Comparison of ENCODE assay signal across 11 cellular contexts in the genomic region with DNA sequence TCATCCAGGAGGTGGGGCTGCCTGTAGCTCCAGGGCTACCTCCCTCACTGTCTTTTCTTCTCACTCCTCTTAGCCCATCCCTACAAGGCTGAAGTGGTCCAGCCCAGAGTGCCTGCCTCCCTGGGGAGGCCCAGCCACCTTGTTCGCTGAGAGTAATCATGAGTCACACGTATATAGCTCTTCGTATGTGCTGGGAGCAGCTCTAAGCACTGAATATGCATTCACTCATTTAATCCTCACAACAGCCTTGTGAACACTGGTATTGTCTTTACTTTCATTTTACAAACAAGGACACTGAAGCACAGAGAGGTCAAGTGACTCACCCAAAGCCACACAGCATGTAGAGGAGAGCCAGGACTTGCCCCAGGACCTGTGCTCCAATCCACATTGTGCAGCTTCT. TPM values are rescaled to one million over a fixed set of nuclear protein-coding genes. Genes with fewer than 3 reads are reported as not detected.
DNase-seq lines count a peak whose midpoint lies in the region; ATAC-seq and TF ChIP-seq lines count a peak whose summit lies in the region.
"Had no signal": no experiment of that assay in that cellular context is flagged by ENCODE, and none has a peak within 500 bp of the region (broad histone marks: within the 10 kb centered on the region; RNA-seq: fewer than 3 reads in every experiment).

No MANE protein-coding gene starts in this region.

- H3F3A ChIP-seq in GM23338 (replicated peaks; ENCODE audit: low read depth) (peaks cover 7% of the 10 kb centered on the region; the same call in 1 of the 2 replicates), PC-9 (ENCODE audit: insufficient read depth, low read depth) (peaks cover 11% of the 10 kb centered on the region; the same call in 1 of the 2 replicates)

- H3K9me3 Mint-ChIP-seq in GM23338, result no peaks in the 10 kb centered on the region
- no peaks in the 10 kb centered on the region for H3K9me3 Mint-ChIP-seq in activated naive CD8-positive, alpha-beta T cell treated with anti-CD3 and anti-CD28 coated beads, Interleukin-2, amount 50 U/mL, for 24 hours

- peaks cover 64% of the 10 kb centered on the region for H3K4me1 Mint-ChIP-seq in GM23338
- peaks cover 70% of the 10 kb centered on the region for H3K4me1 Mint-ChIP-seq in activated naive CD8-positive, alpha-beta T cell treated with anti-CD3 and anti-CD28 coated beads, Interleukin-2, amount 50 U/mL, for 24 hours

- BruUV-seq in PC-9 (replicated peaks; lab: Mats Ljungman, UMichigan), result no TSS peak

- intact Hi-C loops in PC-9 (cut with micrococcal nuclease; ENCODE audit: unreplicated experiment), result no loop called here

- CTCF ChIA-PET in PC-9 (lab: Charles Lee), result no interaction called here

- H3K4me1 ChIP-seq in GM23338 (ENCODE audit: insufficient read depth) (peaks cover 55% of the 10 kb centered on the region), PC-9 (replicated peaks; ENCODE audit: insufficient read depth) (peaks cover 17% of the 10 kb centered on the region)

- no peak overlapping the region for H3K27ac Mint-ChIP-seq in GM23338
- H3K27ac Mint-ChIP-seq in activated naive CD8-positive, alpha-beta T cell treated with anti-CD3 and anti-CD28 coated beads, Interleukin-2, amount 50 U/mL, for 24 hours, result peak overlapping the region; percentile 89

- H4K20me1 ChIP-seq in GM23338 (replicated peaks; ENCODE audit: insufficient read depth) (no peaks in the 10 kb centered on the region), PC-9 (ENCODE audit: insufficient read depth) (no peaks in the 10 kb centered on the region)

- peak overlapping the region; percentile 83; the same call in 1 of the 2 replicates for H3K4me2 ChIP-seq in GM23338
- peak overlapping the region; percentile 5; the same call in 1 of the 2 replicates for H3K4me2 ChIP-seq in PC-9
- H3K4me2 ChIP-seq: KMS-11 had no signal

- H3K4me3 Mint-ChIP-seq in GM23338, result peak overlapping the region; percentile 4; the same call in 1 of the 3 replicates
- H3K4me3 Mint-ChIP-seq in activated naive CD8-positive, alpha-beta T cell treated with anti-CD3 and anti-CD28 coated beads, Interleukin-2, amount 50 U/mL, for 24 hours, result peak overlapping the region; percentile 72

- ATAC-seq in GM23338 (no peak), GM21737 (IDR thresholded peaks at IDR 0.05; ENCODE audit: unreplicated experiment) (no peak)
- ATAC-seq in activated naive CD8-positive, alpha-beta T cell treated with anti-CD3 and anti-CD28 coated beads, Interleukin-2, amount 50 U/mL, for 24 hours, result peak; percentile 80

- H3K79me2 ChIP-seq in GM23338 (replicated peaks; ENCODE audit: insufficient read depth), result no peaks in the 10 kb centered on the region
- no peaks in the 10 kb centered on the region for H3K79me2 ChIP-seq in PC-9 (ENCODE audit: low read depth)

- H3K9me2 ChIP-seq in GM23338 (ENCODE audit: insufficient read depth), result no peaks in the 10 kb centered on the region
- H3K9me2 ChIP-seq in PC-9 (ENCODE audit: insufficient read depth), result no peaks in the 10 kb centered on the region

- TF ChIP-seq CTCF in GM23338 (conservative IDR thresholded peaks at IDR 0.05; ENCODE audit: low read depth in 2 of 2), result no peak
- no peak for TF ChIP-seq CTCF in PC-9 (conservative IDR thresholded peaks at IDR 0.05)

- no peak overlapping the region for H3K4me3 ChIP-seq in GM23338
- no peak overlapping the region for H3K4me3 ChIP-seq in PC-9
- no peak overlapping the region for H3K4me3 ChIP-seq in skeletal muscle cell (ENCODE audit: low read depth, low read length)

- H3K27me3 Mint-ChIP-seq in GM23338 (ENCODE audit: insufficient read depth, low read depth, poor library complexity), result peaks cover 36% of the 10 kb centered on the region
- H3K27me3 Mint-ChIP-seq in activated naive CD8-positive, alpha-beta T cell treated with anti-CD3 and anti-CD28 coated beads, Interleukin-2, amount 50 U/mL, for 24 hours, result no peaks in the 10 kb centered on the region

- no peak overlapping the region for H3K27ac ChIP-seq in GM23338 (ENCODE audit: low read depth)
- H3K27ac ChIP-seq in PC-9, result no peak overlapping the region
- H3K27ac ChIP-seq: KMS-11 had no signal

- no peak for DNase-seq in GM23338 (ENCODE audit: low spot score)
- DNase-seq in PC-9, result no peak
- peak; percentile 56 for DNase-seq in activated naive CD8-positive, alpha-beta T cell treated with anti-CD3 and anti-CD28 coated beads, Interleukin-2, amount 50 U/mL, for 24 hours
- DNase-seq in skeletal muscle cell (ENCODE audit: low read depth), result peak; percentile 22
- no peak for DNase-seq in DMS153 treated with DMSO at 0.1 percent for 48 hours (lab: John Stamatoyannopoulos, UW; ENCODE audit: unreplicated experiment)
- DNase-seq in NCI-H526 (lab: John Stamatoyannopoulos, UW), result no peak
- no peak for DNase-seq in NCI-H510A treated with DMSO at 0.1 percent for 48 hours (lab: John Stamatoyannopoulos, UW)
- DNase-seq: cerebellar nuclear complex, kidney had no signal

- H3K27me3 ChIP-seq in GM23338 (ENCODE audit: insufficient read depth), result peaks cover 41% of the 10 kb centered on the region
- 0 out of 2 replicates have a peak, but pooled peaks cover 6% of the 10 kb centered on the region for H3K27me3 ChIP-seq in PC-9 (ENCODE audit: insufficient read depth, low read depth)

- H3K36me3 ChIP-seq in GM23338 (ENCODE audit: insufficient read depth), result no peaks in the 10 kb centered on the region; the same call in 1 of the 2 replicates
- no peaks in the 10 kb centered on the region for H3K36me3 ChIP-seq in PC-9 (ENCODE audit: low read depth)

- H2AFZ ChIP-seq in GM23338, result no peak overlapping the region
- H2AFZ ChIP-seq in PC-9, result no peak overlapping the region

- POLR2A ChIA-PET in PC-9 (lab: Charles Lee; ENCODE audit: unreplicated experiment), result interaction anchor here (0.6 to 0.7 kb wide), 2 partner anchors 191 to 508 kb away, joined by 3 to 4 read pairs; no protein-coding TSS in a partner anchor

- H3K36me3 Mint-ChIP-seq in GM23338 (ENCODE audit: low read depth), result no peaks in the 10 kb centered on the region
- H3K36me3 Mint-ChIP-seq in activated naive CD8-positive, alpha-beta T cell treated with anti-CD3 and anti-CD28 coated beads, Interleukin-2, amount 50 U/mL, for 24 hours (ENCODE audit: low read depth), result peaks cover 3% of the 10 kb centered on the region

- no peaks in the 10 kb centered on the region for H3K9me3 ChIP-seq in PC-9 (ENCODE audit: insufficient read depth, low read depth)

TF ChIP-seq in GM23338, 12 proteins besides CTCF, POLR2A, EP300 and RAD21:
- no peak for TF ChIP-seq POLR2AphosphoS5 (IDR thresholded peaks at IDR 0.05; ENCODE audit: low read depth)
- TF ChIP-seq STAT1 (IDR thresholded peaks at IDR 0.05; ENCODE audit: unreplicated experiment), result no peak

RNA-seq across cellular contexts. Expression of a gene that starts 14.7 kb away (rescaled TPM):
- 17.6 and 18.0 TPM in 2 replicates for total RNA-seq in GM23338 (2014; rRNA removed; shearing (Covaris generic))
- polyA plus RNA-seq in GM23338 (2016; fragmentation: Nextera tagmentation; extraction: Ambion mirVana), result 21.1 and 21.4 TPM in 2 replicates
- 29.4 and 33.5 TPM in 2 replicates for total RNA-seq in PC-9 (2021)

Comparison
In these comparisons a context has a peak if more than half of its experiments do, and no peak if none do; other contexts are left out.
1. DNase-seq: peak in activated naive CD8-positive, alpha-beta T cell treated with anti-CD3 and anti-CD28 coated beads, Interleukin-2, amount 50 U/mL, for 24 hours (single experiment) and skeletal muscle cell (single experiment); none in GM23338 (single experiment), PC-9 (0 of 2), DMS153 treated with DMSO at 0.1 percent for 48 hours (single experiment), NCI-H526 (0 of 2) and NCI-H510A treated with DMSO at 0.1 percent for 48 hours (single experiment).